1 cellular context compared by ENCODE assay signal in genomic region chr9:19637084-19637483, GRCh38.
TF ChIP-seq lines count a peak whose summit lies in the region.

No MANE protein-coding gene starts in this region.

TF ChIP-seq in WTC11, 78 proteins besides CTCF, POLR2A, EP300 and RAD21 (continued from another document):
- no peak for TF ChIP-seq AR (CRISPR knock-in tag; IDR thresholded peaks at IDR 0.05)
